15 cellular contexts compared by ENCODE assay signal in genomic region chr7:101170617-101171441, GRCh38. TPM values are rescaled to one million over a fixed set of nuclear protein-coding genes. Genes with fewer than 3 reads are reported as not detected.
A peak's percentile ranks its signal among the peaks of the same experiment; 100 is the strongest.
DNase-seq lines count a peak whose midpoint lies in the region; ATAC-seq, FAIRE-seq and TF ChIP-seq lines count a peak whose summit lies in the region.
"Had no signal": no experiment of that assay in that cellular context is flagged by ENCODE, and none has a peak within 500 bp of the region (broad histone marks: within the 10 kb centered on the region; RNA-seq: fewer than 3 reads in every experiment).

No MANE protein-coding gene starts in this region.

- peak; percentile 69 for DNase-seq in activated effector memory CD4-positive, alpha-beta T cell treated with anti-CD3 and anti-CD28 coated beads, Interleukin-2, amount 50 U/mL, for 16 hours
- DNase-seq in activated effector memory CD4-positive, alpha-beta T cell treated with Interleukin-2 at 50 U/mL for 16 hours: no peak
- DNase-seq in LHCN-M2 (ENCODE audit: low read depth): peak; percentile 54
- DNase-seq in endothelial cell of umbilical vein (ENCODE audit: low read depth, low spot score): no peak
- DNase-seq in dorsolateral prefrontal cortex: no peak
- no peak for DNase-seq in amygdala (lab: John Stamatoyannopoulos, UW)
- DNase-seq: adrenal gland, AML-193, GDM1, KG1 had no signal

- H3K9me1 ChIP-seq in endothelial cell of umbilical vein (replicated peaks; ENCODE audit: control insufficient read depth, extremely low read depth, insufficient read depth, low read length): no peaks in the 10 kb centered on the region

- H3K27me3 Mint-ChIP-seq in stimulated activated memory B cell treated with anti-CD40 and anti-IgM and Interleukin-4, amounts not matched to agents 10 μg/mL and 1 μg/mL and 100 μg/mL, for 72 hours: peaks cover 100% of the 10 kb centered on the region

- no peak for TF ChIP-seq POLR2A in endothelial cell of umbilical vein (IDR thresholded peaks at IDR 0.05; ENCODE audit: low read depth, low read length)

- no peak overlapping the region for H3K9ac ChIP-seq in endothelial cell of umbilical vein (replicated peaks; ENCODE audit: extremely low read depth, insufficient read depth, low read length)

- no peak overlapping the region for H3K4me2 ChIP-seq in endothelial cell of umbilical vein (ENCODE audit: insufficient read depth, low read length)

- no peak for ATAC-seq in stimulated activated memory B cell treated with anti-CD40 and anti-IgM and Interleukin-4, amounts not matched to agents 10 μg/mL and 1 μg/mL and 100 μg/mL, for 72 hours
- ATAC-seq in GM21447 (IDR thresholded peaks at IDR 0.05; ENCODE audit: unreplicated experiment): no peak

- H3K27me3 ChIP-seq in endothelial cell of umbilical vein (ENCODE audit: control insufficient read depth in 2 of 2, insufficient read depth in 2 of 2, low read length in 2 of 2) (peaks cover 88% of the 10 kb centered on the region in 2 experiments), dorsolateral prefrontal cortex (peaks cover 0 to 100% (median 90%) of the 10 kb centered on the region in 45 donors)

- peak overlapping the region; percentile 18 for H3K27ac Mint-ChIP-seq in stimulated activated memory B cell treated with anti-CD40 and anti-IgM and Interleukin-4, amounts not matched to agents 10 μg/mL and 1 μg/mL and 100 μg/mL, for 72 hours

- H3K36me3 Mint-ChIP-seq in stimulated activated memory B cell treated with anti-CD40 and anti-IgM and Interleukin-4, amounts not matched to agents 10 μg/mL and 1 μg/mL and 100 μg/mL, for 72 hours: peaks cover under 1% of the 10 kb centered on the region

- H2AFZ ChIP-seq in endothelial cell of umbilical vein (ENCODE audit: low read depth, low read length): no peak overlapping the region

- dilution Hi-C loops in endothelial cell of umbilical vein (cut with MboI; ENCODE audit: extremely low pct_ligation_motif_present, low sequenced_read_pairs): no loop called here

- peaks cover under 1% of the 10 kb centered on the region for H3K4me1 ChIP-seq in endothelial cell of umbilical vein (ENCODE audit: control insufficient read depth, extremely low read depth, insufficient read depth, low read length)

- H3K9me3 Mint-ChIP-seq in stimulated activated memory B cell treated with anti-CD40 and anti-IgM and Interleukin-4, amounts not matched to agents 10 μg/mL and 1 μg/mL and 100 μg/mL, for 72 hours: peaks cover 3% of the 10 kb centered on the region

- POLR2A ChIA-PET in endothelial cell of umbilical vein (lab: Charles Lee): no interaction called here

- no peak for FAIRE-seq in endothelial cell of umbilical vein (lab: Jason Lieb, UNC)

- CTCF ChIA-PET in endothelial cell of umbilical vein (lab: Charles Lee): interaction anchor here (0.8 to 3.1 kb wide), 11 partner anchors 12 to 112 kb away, joined by 3 to 49 read pairs (median 6); partner anchors contain the start of genes PLOD3 and ZNHIT1

- intact Hi-C loops in endothelial cell of umbilical vein (cut with micrococcal nuclease) (loop anchor here (10.0 kb wide), 1 partner anchor 564 kb away; no protein-coding TSS in a partner anchor), dorsolateral prefrontal cortex (cut with DNase I) (no loop called here)

- no peaks in the 10 kb centered on the region for H3K79me2 ChIP-seq in endothelial cell of umbilical vein (ENCODE audit: control insufficient read depth, insufficient read depth, low read length)

- H3K36me3 ChIP-seq in endothelial cell of umbilical vein (ENCODE audit: control insufficient read depth in 2 of 2, extremely low read depth in 1 of 2, insufficient read depth in 2 of 2, low read length in 2 of 2): no peaks in the 10 kb centered on the region
- H3K36me3 ChIP-seq: adrenal gland had no signal

- H3K4me3 ChIP-seq in endothelial cell of umbilical vein (replicated peaks in 1 of 3; ENCODE audit: insufficient read depth in 1 of 3, low read depth in 1 of 3, low read length in 3 of 3) (no peak overlapping the region), dorsolateral prefrontal cortex (no peak overlapping the region)
- H3K4me3 ChIP-seq: adrenal gland, SK-N-MC had no signal

- H3K9me3 ChIP-seq in endothelial cell of umbilical vein (replicated peaks; ENCODE audit: control insufficient read depth, insufficient read depth, low read length): no peaks in the 10 kb centered on the region
- H3K9me3 ChIP-seq: adrenal gland had no signal

- no TSS peak for BruUV-seq in endothelial cell of umbilical vein (replicated peaks; lab: Mats Ljungman, UMichigan)

- peak overlapping the region; percentile 47 for H3K4me3 Mint-ChIP-seq in stimulated activated memory B cell treated with anti-CD40 and anti-IgM and Interleukin-4, amounts not matched to agents 10 μg/mL and 1 μg/mL and 100 μg/mL, for 72 hours

- H3K4me1 Mint-ChIP-seq in stimulated activated memory B cell treated with anti-CD40 and anti-IgM and Interleukin-4, amounts not matched to agents 10 μg/mL and 1 μg/mL and 100 μg/mL, for 72 hours: peaks cover 86% of the 10 kb centered on the region

- no peaks in the 10 kb centered on the region for H4K20me1 ChIP-seq in endothelial cell of umbilical vein (replicated peaks; ENCODE audit: control insufficient read depth, extremely low read depth, insufficient read depth, low read length)

- TF ChIP-seq CTCF in endothelial cell of umbilical vein (IDR thresholded peaks at IDR 0.05; ENCODE audit: extremely low read depth in 1 of 2, insufficient read depth in 1 of 2, low read depth in 1 of 2, low read length in 2 of 2) (no peak), dorsolateral prefrontal cortex (IDR thresholded peaks at IDR 0.05 in 54 of 56, conservative IDR thresholded peaks at IDR 0.05 in 2 of 56; ENCODE audit: low read depth in 1 of 56, partially characterized antibody in 56 of 56) (no peak)

- H3K27ac ChIP-seq in endothelial cell of umbilical vein (ENCODE audit: insufficient read depth, low read depth, low read length) (no peak overlapping the region), dorsolateral prefrontal cortex (no peak overlapping the region)
- H3K27ac ChIP-seq: adrenal gland, SK-N-MC had no signal

RNA-seq across cellular contexts. Expression of gene VGF, which starts 5.5 kb away (rescaled TPM):
- 0.45 and 0.69 TPM in 2 replicates for total RNA-seq in LHCN-M2 (2014; rRNA removed)
- polyA plus RNA-seq in LHCN-M2 (2012): 0.17 TPM
- not detected in 2 replicates for total RNA-seq in endothelial cell of umbilical vein
- polyA plus RNA-seq in endothelial cell of umbilical vein: 0.03 TPM in 1 of 2 replicates, not detected in the other
- polyA plus RNA-seq in endothelial cell of umbilical vein (2011; cell fraction: cytosol; rRNA removed): not detected in 2 replicates
- not detected in 2 replicates for polyA plus RNA-seq in endothelial cell of umbilical vein (2011; cell fraction: nucleus; rRNA removed)
- not detected in 2 replicates for polyA plus RNA-seq in endothelial cell of umbilical vein (2012)
- polyA minus RNA-seq in endothelial cell of umbilical vein: not detected in 2 replicates
- polyA minus RNA-seq in endothelial cell of umbilical vein (2011; cell fraction: cytosol; rRNA and poly(A)+ RNA removed): not detected
- not detected in 2 replicates for polyA minus RNA-seq in endothelial cell of umbilical vein (2011; cell fraction: nucleus; rRNA and poly(A)+ RNA removed)
- 100 to 1,000 TPM in 22 of 120 experiments, 10 to 100 TPM in 93, 1 to 10 TPM in 5; 5.8 to 171 (median 31.4) TPM for total RNA-seq in dorsolateral prefrontal cortex
- total RNA-seq: dermis microvascular lymphatic vessel endothelial cell had no signal

RNA-seq across cellular contexts. Expression of gene NAT16, which starts 9.3 kb away (rescaled TPM):
- not detected in 2 replicates for total RNA-seq in LHCN-M2 (2014; rRNA removed)
- polyA plus RNA-seq in LHCN-M2 (2012): 0.06 TPM
- not detected in 2 replicates for total RNA-seq in endothelial cell of umbilical vein
- not detected in 2 replicates for polyA plus RNA-seq in endothelial cell of umbilical vein
- polyA plus RNA-seq in endothelial cell of umbilical vein (2011; cell fraction: cytosol; rRNA removed): not detected in 2 replicates
- not detected in 2 replicates for polyA plus RNA-seq in endothelial cell of umbilical vein (2011; cell fraction: nucleus; rRNA removed)
- not detected in 2 replicates for polyA plus RNA-seq in endothelial cell of umbilical vein (2012)
- not detected in 2 replicates for polyA minus RNA-seq in endothelial cell of umbilical vein
- polyA minus RNA-seq in endothelial cell of umbilical vein (2011; cell fraction: cytosol; rRNA and poly(A)+ RNA removed): not detected
- not detected in 2 replicates for polyA minus RNA-seq in endothelial cell of umbilical vein (2011; cell fraction: nucleus; rRNA and poly(A)+ RNA removed)
- 1 to 10 TPM in 61 of 120 experiments, under 1 TPM in 53, not detected in 6; 0.23 to 5.3 (median 1.1) TPM for total RNA-seq in dorsolateral prefrontal cortex
- total RNA-seq: dermis microvascular lymphatic vessel endothelial cell, kidney epithelial cell had no signal
- polyA plus RNA-seq: adrenal gland had no signal

RNA-seq across cellular contexts. Expression of gene AP1S1, which starts 16.6 kb away (rescaled TPM):
- total RNA-seq in LHCN-M2 (2014; rRNA removed) (286 and 412 TPM in 2 replicates), endothelial cell of umbilical vein (70.9 and 93.3 TPM in 2 replicates), dorsolateral prefrontal cortex (100 to 1,000 TPM in 60 of 120 experiments, 10 to 100 TPM in 60; 39.7 to 176 (median 100.0) TPM)
- 339 TPM for polyA plus RNA-seq in LHCN-M2 (2012)
- 82.8 and 106 TPM in 2 replicates for polyA plus RNA-seq in endothelial cell of umbilical vein
- 139 and 140 TPM in 2 replicates for polyA plus RNA-seq in endothelial cell of umbilical vein (2011; cell fraction: cytosol; rRNA removed)
- polyA plus RNA-seq in endothelial cell of umbilical vein (2011; cell fraction: nucleus; rRNA removed): 68.1 and 78.9 TPM in 2 replicates
- polyA plus RNA-seq in endothelial cell of umbilical vein (2012): 127 and 166 TPM in 2 replicates
- polyA minus RNA-seq in endothelial cell of umbilical vein: 67.4 and 70.2 TPM in 2 replicates
- polyA minus RNA-seq in endothelial cell of umbilical vein (2011; cell fraction: cytosol; rRNA and poly(A)+ RNA removed): 37.6 TPM
- 7.4 and 8.7 TPM in 2 replicates for polyA minus RNA-seq in endothelial cell of umbilical vein (2011; cell fraction: nucleus; rRNA and poly(A)+ RNA removed)

RNA-seq across cellular contexts. Expression of gene MOGAT3, which starts 30.0 kb away (rescaled TPM):
- total RNA-seq in LHCN-M2 (2014; rRNA removed): not detected in 2 replicates
- polyA plus RNA-seq in LHCN-M2 (2012): not detected
- total RNA-seq in endothelial cell of umbilical vein: not detected in 2 replicates
- not detected in 2 replicates for polyA plus RNA-seq in endothelial cell of umbilical vein
- polyA plus RNA-seq in endothelial cell of umbilical vein (2011; cell fraction: cytosol; rRNA removed): not detected in 2 replicates
- polyA plus RNA-seq in endothelial cell of umbilical vein (2011; cell fraction: nucleus; rRNA removed): not detected in 2 replicates
- not detected in 2 replicates for polyA plus RNA-seq in endothelial cell of umbilical vein (2012)
- not detected in 2 replicates for polyA minus RNA-seq in endothelial cell of umbilical vein
- not detected for polyA minus RNA-seq in endothelial cell of umbilical vein (2011; cell fraction: cytosol; rRNA and poly(A)+ RNA removed)
- not detected in 2 replicates for polyA minus RNA-seq in endothelial cell of umbilical vein (2011; cell fraction: nucleus; rRNA and poly(A)+ RNA removed)
- under 1 TPM in 3 of 120 experiments, not detected in 117; 0.25 to 0.69 (median 0.51) TPM for total RNA-seq in dorsolateral prefrontal cortex
- total RNA-seq: adrenal gland, dermis microvascular lymphatic vessel endothelial cell, kidney epithelial cell had no signal
- polyA plus RNA-seq: adrenal gland had no signal

RNA-seq across cellular contexts. Expression of gene SERPINE1, which starts 43.9 kb away (rescaled TPM):
- total RNA-seq in LHCN-M2 (2014; rRNA removed): 1,980 and 3,258 TPM in 2 replicates
- polyA plus RNA-seq in LHCN-M2 (2012): 2,374 TPM
- total RNA-seq in endothelial cell of umbilical vein: 2,296 and 2,645 TPM in 2 replicates
- 4,637 and 5,683 TPM in 2 replicates for polyA plus RNA-seq in endothelial cell of umbilical vein
- polyA plus RNA-seq in endothelial cell of umbilical vein (2011; cell fraction: cytosol; rRNA removed): 3,941 and 4,610 TPM in 2 replicates
- 2,230 and 2,366 TPM in 2 replicates for polyA plus RNA-seq in endothelial cell of umbilical vein (2011; cell fraction: nucleus; rRNA removed)
- 3,488 and 3,747 TPM in 2 replicates for polyA plus RNA-seq in endothelial cell of umbilical vein (2012)
- 3,663 and 4,731 TPM in 2 replicates for polyA minus RNA-seq in endothelial cell of umbilical vein
- polyA minus RNA-seq in endothelial cell of umbilical vein (2011; cell fraction: cytosol; rRNA and poly(A)+ RNA removed): 2.8 TPM
- 786 and 802 TPM in 2 replicates for polyA minus RNA-seq in endothelial cell of umbilical vein (2011; cell fraction: nucleus; rRNA and poly(A)+ RNA removed)
- 10 to 100 TPM in 4 of 120 experiments, 1 to 10 TPM in 94, under 1 TPM in 22; 0.31 to 13.4 (median 2.0) TPM for total RNA-seq in dorsolateral prefrontal cortex

Comparison
In these comparisons a context has a peak if more than half of its experiments do, and no peak if none do; other contexts are left out.
1. DNase-seq: peak in activated effector memory CD4-positive, alpha-beta T cell treated with anti-CD3 and anti-CD28 coated beads, Interleukin-2, amount 50 U/mL, for 16 hours (single experiment) and LHCN-M2 (single experiment); none in activated effector memory CD4-positive, alpha-beta T cell treated with Interleukin-2 at 50 U/mL for 16 hours (single experiment), endothelial cell of umbilical vein (single experiment), dorsolateral prefrontal cortex (0 of 10) and amygdala (0 of 56).